ENCODE assay signal across 8 cellular contexts in genomic region chr7:101363734-101364374, GRCh38. TPM values are rescaled to one million over a fixed set of nuclear protein-coding genes. Genes with fewer than 3 reads are reported as not detected.
DNase-seq lines count a peak whose midpoint lies in the region; ATAC-seq and TF ChIP-seq lines count a peak whose summit lies in the region.

No MANE protein-coding gene starts in this region.

- peak overlapping the region; percentile 32 for H3K4me2 ChIP-seq in fibroblast of lung (ENCODE audit: extremely low read depth, insufficient read depth, low read length)

- peak; percentile 90 for TF ChIP-seq CTCF in HEK293 (tag by site-specific recombination; IDR thresholded peaks at IDR 0.05)
- TF ChIP-seq CTCF in fibroblast of lung (conservative IDR thresholded peaks at IDR 0.05 in 1 of 2, IDR thresholded peaks at IDR 0.05 in 1 of 2; ENCODE audit: low read depth in 1 of 2, low read length in 2 of 2): peak; percentile 61 to 65
- TF ChIP-seq CTCF in natural killer cell (IDR thresholded peaks at IDR 0.05): peak; percentile 91

- no peaks in the 10 kb centered on the region for H3K36me3 ChIP-seq in HEK293 (ENCODE audit: control insufficient read depth in 2 of 2, insufficient read depth in 1 of 2, low read length in 2 of 2)
- no peaks in the 10 kb centered on the region for H3K36me3 ChIP-seq in fibroblast of lung (ENCODE audit: control insufficient read depth, insufficient read depth, low read length)

- POLR2A ChIA-PET in HEK293 (lab: Yijun Ruan, JAX): interaction anchor here (1.3 to 2.5 kb wide), 2 partner anchors 42 to 131 kb away, joined by 3 to 14 read pairs; partner anchors contain the start of gene IFT22

- DNase-seq in DMS 273 (lab: John Stamatoyannopoulos, UW; ENCODE audit: unreplicated experiment): peak; percentile 90
- peak; percentile 71 for DNase-seq in NOMO-1 treated with dmso at 0.1 percent for 144 hours (lab: John Stamatoyannopoulos, UW; ENCODE audit: unreplicated experiment)
- peak; percentile 74 to 83 for DNase-seq in activated T-cell treated with anti-CD3 and anti-CD28 coated beads, Interleukin-2, amount 50 U/mL, for 72 hours
- DNase-seq in fibroblast of lung (ENCODE audit: low read depth in 2 of 2): peak; percentile 45 to 64
- peak; percentile 59 for DNase-seq in natural killer cell

- no peaks in the 10 kb centered on the region for H3K9me3 Mint-ChIP-seq in activated T-cell treated with anti-CD3 and anti-CD28 coated beads, Interleukin-2, amount 50 U/mL, for 72 hours
- H3K9me3 Mint-ChIP-seq in natural killer cell: no peaks in the 10 kb centered on the region
- H3K9me3 Mint-ChIP-seq in stimulated activated memory B cell treated with anti-CD40 and anti-IgM and Interleukin-4, amounts not matched to agents 10 μg/mL and 1 μg/mL and 100 μg/mL, for 72 hours: peaks cover 4% of the 10 kb centered on the region

- H3K9me3 ChIP-seq in HEK293 (ENCODE audit: control insufficient read depth, insufficient read depth, low read depth, low read length) (no peaks in the 10 kb centered on the region), fibroblast of lung (ENCODE audit: control insufficient read depth, insufficient read depth, low read depth, low read length) (no peaks in the 10 kb centered on the region)

- H3K27me3 Mint-ChIP-seq in activated T-cell treated with anti-CD3 and anti-CD28 coated beads, Interleukin-2, amount 50 U/mL, for 72 hours (ENCODE audit: low read depth): peaks cover 30% of the 10 kb centered on the region
- peaks cover 19 to 24% of the 10 kb centered on the region in 2 donors for H3K27me3 Mint-ChIP-seq in natural killer cell (ENCODE audit: low read depth in 2 of 2)
- H3K27me3 Mint-ChIP-seq in stimulated activated memory B cell treated with anti-CD40 and anti-IgM and Interleukin-4, amounts not matched to agents 10 μg/mL and 1 μg/mL and 100 μg/mL, for 72 hours: peaks cover 39% of the 10 kb centered on the region

- H3K4me3 ChIP-seq in HEK293 (ENCODE audit: low read depth, low read length): peak overlapping the region; percentile 53
- peak overlapping the region in 3 of 4 experiments; percentile 19 to 54 (median 22) for H3K4me3 ChIP-seq in fibroblast of lung (replicated peaks in 1 of 4; ENCODE audit: control extremely low read depth in 1 of 4, insufficient read depth in 1 of 4, low read depth in 3 of 4, low read length in 4 of 4)

- no peak overlapping the region for H3K27ac Mint-ChIP-seq in activated T-cell treated with anti-CD3 and anti-CD28 coated beads, Interleukin-2, amount 50 U/mL, for 72 hours
- no peak overlapping the region for H3K27ac Mint-ChIP-seq in natural killer cell
- H3K27ac Mint-ChIP-seq in stimulated activated memory B cell treated with anti-CD40 and anti-IgM and Interleukin-4, amounts not matched to agents 10 μg/mL and 1 μg/mL and 100 μg/mL, for 72 hours: no peak overlapping the region

- H3K4me3 Mint-ChIP-seq in activated T-cell treated with anti-CD3 and anti-CD28 coated beads, Interleukin-2, amount 50 U/mL, for 72 hours: peak overlapping the region; percentile 61 to 67
- H3K4me3 Mint-ChIP-seq in natural killer cell: peak overlapping the region; percentile 50
- H3K4me3 Mint-ChIP-seq in stimulated activated memory B cell treated with anti-CD40 and anti-IgM and Interleukin-4, amounts not matched to agents 10 μg/mL and 1 μg/mL and 100 μg/mL, for 72 hours: peak overlapping the region; percentile 36

- H3K27ac ChIP-seq in HEK293 (ENCODE audit: extremely low read depth, low read depth, low read length): peak overlapping the region; percentile 66; the same call in 1 of the 2 replicates
- H3K27ac ChIP-seq in fibroblast of lung (ENCODE audit: insufficient read depth, low read length): no peak overlapping the region

- H3K36me3 Mint-ChIP-seq in activated T-cell treated with anti-CD3 and anti-CD28 coated beads, Interleukin-2, amount 50 U/mL, for 72 hours (ENCODE audit: insufficient read depth in 2 of 2): no peaks in the 10 kb centered on the region
- no peaks in the 10 kb centered on the region for H3K36me3 Mint-ChIP-seq in natural killer cell
- no peaks in the 10 kb centered on the region for H3K36me3 Mint-ChIP-seq in stimulated activated memory B cell treated with anti-CD40 and anti-IgM and Interleukin-4, amounts not matched to agents 10 μg/mL and 1 μg/mL and 100 μg/mL, for 72 hours

- H2AFZ ChIP-seq in fibroblast of lung (ENCODE audit: low read length): no peak overlapping the region

- no peaks in the 10 kb centered on the region for H3K4me1 ChIP-seq in HEK293 (ENCODE audit: control insufficient read depth, insufficient read depth, low read length)
- H3K4me1 ChIP-seq in fibroblast of lung (ENCODE audit: control insufficient read depth, extremely low read depth, insufficient read depth, low read length): peaks cover 2% of the 10 kb centered on the region

- intact Hi-C loops in natural killer cell (cut with micrococcal nuclease): loop anchor here (10.0 kb wide), 1 partner anchor 171 kb away; no protein-coding TSS in a partner anchor

- H3K79me2 ChIP-seq in fibroblast of lung (ENCODE audit: control insufficient read depth, insufficient read depth, low read length): no peaks in the 10 kb centered on the region

- peak; percentile 95 for ATAC-seq in activated T-cell treated with anti-CD3 and anti-CD28 coated beads, Interleukin-2, amount 50 U/mL, for 72 hours (replicated peaks in 1 of 2)
- ATAC-seq in natural killer cell: peak; percentile 87 to 92 (median 88)
- peak; percentile 94 for ATAC-seq in stimulated activated memory B cell treated with anti-CD40 and anti-IgM and Interleukin-4, amounts not matched to agents 10 μg/mL and 1 μg/mL and 100 μg/mL, for 72 hours
- ATAC-seq in GM21390 (IDR thresholded peaks at IDR 0.05; ENCODE audit: unreplicated experiment): no peak

- CTCF ChIA-PET in HEK293 (lab: Yijun Ruan, JAX): interaction anchor here (0.6 to 3.1 kb wide), 35 partner anchors 10 to 682 kb away, joined by 3 to 37 read pairs (median 4); no protein-coding TSS in a partner anchor

- no peak overlapping the region for H3K9ac ChIP-seq in fibroblast of lung (ENCODE audit: insufficient read depth, low read length)

- H4K20me1 ChIP-seq in fibroblast of lung (ENCODE audit: control insufficient read depth, extremely low read depth, insufficient read depth, low read length): no peaks in the 10 kb centered on the region

- H3K27me3 ChIP-seq in fibroblast of lung (ENCODE audit: control insufficient read depth, insufficient read depth, low read length): peaks cover 14% of the 10 kb centered on the region

- peaks cover 25% of the 10 kb centered on the region for H3K4me1 Mint-ChIP-seq in activated T-cell treated with anti-CD3 and anti-CD28 coated beads, Interleukin-2, amount 50 U/mL, for 72 hours (ENCODE audit: low read depth)
- H3K4me1 Mint-ChIP-seq in natural killer cell: peaks cover 0 to 5% of the 10 kb centered on the region in 2 donors
- peaks cover 19% of the 10 kb centered on the region for H3K4me1 Mint-ChIP-seq in stimulated activated memory B cell treated with anti-CD40 and anti-IgM and Interleukin-4, amounts not matched to agents 10 μg/mL and 1 μg/mL and 100 μg/mL, for 72 hours

TF ChIP-seq in HEK293, 187 proteins besides CTCF, POLR2A, EP300 and RAD21 (continues in another document):
- TF ChIP-seq, protein P1, sequence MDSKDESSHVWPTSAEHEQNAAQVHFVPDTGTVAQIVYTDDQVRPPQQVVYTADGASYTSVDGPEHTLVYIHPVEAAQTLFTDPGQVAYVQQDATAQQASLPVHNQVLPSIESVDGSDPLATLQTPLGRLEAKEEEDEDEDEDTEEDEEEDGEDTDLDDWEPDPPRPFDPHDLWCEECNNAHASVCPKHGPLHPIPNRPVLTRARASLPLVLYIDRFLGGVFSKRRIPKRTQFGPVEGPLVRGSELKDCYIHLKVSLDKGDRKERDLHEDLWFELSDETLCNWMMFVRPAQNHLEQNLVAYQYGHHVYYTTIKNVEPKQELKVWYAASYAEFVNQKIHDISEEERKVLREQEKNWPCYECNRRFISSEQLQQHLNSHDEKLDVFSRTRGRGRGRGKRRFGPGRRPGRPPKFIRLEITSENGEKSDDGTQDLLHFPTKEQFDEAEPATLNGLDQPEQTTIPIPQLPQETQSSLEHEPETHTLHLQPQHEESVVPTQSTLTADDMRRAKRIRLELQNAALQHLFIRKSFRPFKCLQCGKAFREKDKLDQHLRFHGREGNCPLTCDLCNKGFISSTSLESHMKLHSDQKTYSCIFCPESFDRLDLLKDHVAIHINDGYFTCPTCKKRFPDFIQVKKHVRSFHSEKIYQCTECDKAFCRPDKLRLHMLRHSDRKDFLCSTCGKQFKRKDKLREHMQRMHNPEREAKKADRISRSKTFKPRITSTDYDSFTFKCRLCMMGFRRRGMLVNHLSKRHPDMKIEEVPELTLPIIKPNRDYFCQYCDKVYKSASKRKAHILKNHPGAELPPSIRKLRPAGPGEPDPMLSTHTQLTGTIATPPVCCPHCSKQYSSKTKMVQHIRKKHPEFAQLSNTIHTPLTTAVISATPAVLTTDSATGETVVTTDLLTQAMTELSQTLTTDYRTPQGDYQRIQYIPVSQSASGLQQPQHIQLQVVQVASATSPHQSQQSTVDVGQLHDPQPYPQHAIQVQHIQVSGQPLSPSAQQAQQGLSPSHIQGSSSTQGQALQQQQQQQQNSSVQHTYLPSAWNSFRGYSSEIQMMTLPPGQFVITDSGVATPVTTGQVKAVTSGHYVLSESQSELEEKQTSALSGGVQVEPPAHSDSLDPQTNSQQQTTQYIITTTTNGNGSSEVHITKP (tag by site-specific recombination; IDR thresholded peaks at IDR 0.05): peak; percentile 82
- TF ChIP-seq ZFHX2 (tag by site-specific recombination; conservative IDR thresholded peaks at IDR 0.05): peak; percentile 32; the same call in 1 of the 2 replicates

RNA-seq across cellular contexts. Expression of gene COL26A1, which starts 1.2 kb away (rescaled TPM):
- total RNA-seq in activated T-cell treated with anti-CD3 and anti-CD28 coated beads, Interleukin-2, amount 50 U/mL, for 72 hours: under 1 TPM in 1 of 2 donors, not detected in 1; 0.22 TPM
- not detected in 2 replicates for total RNA-seq in fibroblast of lung
- 0.06 TPM in 1 of 2 replicates, not detected in the other for polyA plus RNA-seq in fibroblast of lung
- polyA plus RNA-seq in fibroblast of lung (2012): 0.07 TPM in 1 of 2 replicates, not detected in the other
- polyA minus RNA-seq in fibroblast of lung (ENCODE audit: low replicate concordance): not detected in 2 replicates
- total RNA-seq in natural killer cell: under 1 TPM in 1 of 3 donors, not detected in 2; 0.16 TPM

RNA-seq across cellular contexts. Expression of gene IFT22, which starts 42.2 kb away (rescaled TPM):
- 1 to 10 TPM; 4.7 to 5.1 TPM for total RNA-seq in activated T-cell treated with anti-CD3 and anti-CD28 coated beads, Interleukin-2, amount 50 U/mL, for 72 hours
- total RNA-seq in fibroblast of lung (19.8 and 22.9 TPM in 2 replicates), natural killer cell (1 to 10 TPM; 2.9 to 3.8 (median 3.7) TPM)
- 34.2 and 35.2 TPM in 2 replicates for polyA plus RNA-seq in fibroblast of lung
- polyA plus RNA-seq in fibroblast of lung (2012): 32.9 and 33.8 TPM in 2 replicates
- 15.4 TPM in 2 replicates for polyA minus RNA-seq in fibroblast of lung (ENCODE audit: low replicate concordance)
